In the genomic region with DNA sequence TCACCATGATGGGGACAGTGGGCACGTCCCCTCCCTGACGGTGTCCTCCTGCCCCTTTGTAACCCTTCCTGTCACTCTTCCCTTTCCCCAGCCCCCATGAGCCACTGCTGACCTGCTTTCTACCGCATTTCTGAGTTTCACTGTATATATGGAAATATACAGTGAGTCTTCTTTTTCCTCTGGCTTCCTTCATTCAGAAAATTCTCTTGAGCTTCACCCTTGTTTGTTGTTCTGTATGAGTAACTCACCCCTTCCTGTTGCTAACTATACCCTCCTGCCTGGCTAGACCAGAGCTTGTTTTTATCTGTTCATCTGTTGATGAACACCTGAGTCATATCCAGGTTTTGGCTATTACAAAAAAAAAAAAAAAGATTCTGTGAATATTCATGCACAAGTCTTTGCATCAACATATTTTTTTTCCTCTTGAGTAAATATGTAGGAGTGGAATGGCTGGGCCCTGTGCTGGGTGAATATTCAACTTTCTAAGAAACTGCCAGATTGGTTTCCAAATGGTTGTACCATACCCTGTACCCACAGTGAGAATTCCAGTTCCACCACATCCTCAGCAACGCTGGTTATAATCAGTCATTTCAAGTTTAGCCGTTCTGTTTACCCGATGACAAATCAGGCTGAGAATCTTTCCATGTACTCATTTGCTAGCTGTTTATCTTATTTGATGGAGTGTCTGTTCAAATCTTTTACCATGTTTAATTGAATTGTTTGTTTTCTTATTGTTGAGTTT, we compare ENCODE assay signal across 8 cellular contexts.
A peak's percentile ranks its signal among the peaks of the same experiment; 100 is the strongest.
DNase-seq lines count a peak whose midpoint lies in the region; ATAC-seq and TF ChIP-seq lines count a peak whose summit lies in the region.
"Had no signal": no experiment of that assay in that cellular context is flagged by ENCODE, and none has a peak within 500 bp of the region (broad histone marks: within the 10 kb centered on the region; RNA-seq: fewer than 3 reads in every experiment).

No MANE protein-coding gene starts in this region.

- no peaks in the 10 kb centered on the region for H3K36me3 Mint-ChIP-seq in osteocyte (ENCODE audit: unreplicated experiment)

- peaks cover 34% of the 10 kb centered on the region for H3K27me3 Mint-ChIP-seq in osteocyte (ENCODE audit: unreplicated experiment)

- no peak overlapping the region for H3K27ac Mint-ChIP-seq in osteocyte (ENCODE audit: unreplicated experiment)

- DNase-seq in HCEC 1CT = peak; percentile 80
- peak; percentile 61 for DNase-seq in SW480 (ENCODE audit: low spot score)
- DNase-seq in dedifferentiated amniotic fluid mesenchymal stem cell (ENCODE audit: extremely low spot score) = peak; percentile 37
- DNase-seq in renal cortical epithelial cell (ENCODE audit: low read depth) = peak; percentile 91
- DNase-seq in osteocyte (ENCODE audit: extremely low spot score, unreplicated experiment) = no peak
- DNase-seq: NCI-H1930 had no signal

- ATAC-seq in HG02763 (IDR thresholded peaks at IDR 0.05; ENCODE audit: unreplicated experiment) (no peak), HG03039 (IDR thresholded peaks at IDR 0.05; ENCODE audit: unreplicated experiment) (no peak)

- no peak for TF ChIP-seq CTCF in osteocyte (IDR thresholded peaks at IDR 0.05)

- H3K4me1 Mint-ChIP-seq in osteocyte (ENCODE audit: unreplicated experiment) = peaks cover 9% of the 10 kb centered on the region

- no peaks in the 10 kb centered on the region for H3K9me3 Mint-ChIP-seq in osteocyte (ENCODE audit: unreplicated experiment)

- no peak overlapping the region for H3K4me3 Mint-ChIP-seq in osteocyte (ENCODE audit: unreplicated experiment)
